ENCODE assay signal across 12 cellular contexts in genomic region chr20:24672886-24673677, GRCh38.
DNase-seq lines count a peak whose midpoint lies in the region; ATAC-seq, FAIRE-seq and TF ChIP-seq lines count a peak whose summit lies in the region.
"Had no signal": no experiment of that assay in that cellular context is flagged by ENCODE, and none has a peak within 500 bp of the region (broad histone marks: within the 10 kb centered on the region; RNA-seq: fewer than 3 reads in every experiment).

No MANE protein-coding gene starts in this region.

- TF ChIP-seq RAD21 in A549 (conservative IDR thresholded peaks at IDR 0.05 in 1 of 2, IDR thresholded peaks at IDR 0.05 in 1 of 2): no peak

- H3K4me1 ChIP-seq in A549: peaks cover 30% of the 10 kb centered on the region
- H3K4me1 ChIP-seq in lower lobe of right lung: no peaks in the 10 kb centered on the region
- H3K4me1 ChIP-seq in uterus: no peaks in the 10 kb centered on the region
- H3K4me1 ChIP-seq: psoas muscle had no signal

- CTCF ChIA-PET in A549 (lab: Yijun Ruan, JAX): interaction anchor here (0.6 to 3.0 kb wide), 8 partner anchors 10 to 170 kb away, joined by 3 to 14 read pairs (median 3); no protein-coding TSS in a partner anchor

- DNase-seq in A549 (ENCODE audit: low read depth in 1 of 2, low spot score in 1 of 2) (peak; percentile 38 to 42), HS-27A (ENCODE audit: low read depth) (peak; percentile 99), astrocyte of the hippocampus (ENCODE audit: low read depth, low spot score) (peak; percentile 98), lower lobe of right lung (no peak), Kasumi-1 (lab: John Stamatoyannopoulos, UW) (no peak), GM12892 (ENCODE audit: insufficient read length) (no peak), uterus (no peak)
- DNase-seq in stimulated activated CD8-positive, alpha-beta memory T cell treated with anti-CD3 and anti-CD28 coated beads, Interleukin-4, amount 100 ng/mL, for 48 hours: no peak
- DNase-seq: activated T-cell treated with anti-CD3 and anti-CD28 coated beads for 4 hours, dermis blood vessel endothelial cell, psoas muscle had no signal

- H3K9me3 ChIP-seq in A549: no peaks in the 10 kb centered on the region
- no peaks in the 10 kb centered on the region for H3K9me3 ChIP-seq in lower lobe of right lung
- H3K9me3 ChIP-seq in uterus: no peaks in the 10 kb centered on the region
- H3K9me3 ChIP-seq: psoas muscle had no signal

- FAIRE-seq in A549 (lab: Jason Lieb, UNC) (peak; percentile 85), GM12892 (lab: Jason Lieb, UNC) (no peak)

- TF ChIP-seq CTCF in A549 (IDR thresholded peaks at IDR 0.05) (no peak), lower lobe of right lung (IDR thresholded peaks at IDR 0.05) (no peak), uterus (IDR thresholded peaks at IDR 0.05) (no peak)

- H3K36me3 ChIP-seq in lower lobe of right lung (no peaks in the 10 kb centered on the region), uterus (no peaks in the 10 kb centered on the region)

- H3K27ac ChIP-seq in A549 (peak overlapping the region; percentile 72 to 89), lower lobe of right lung (no peak overlapping the region), uterus (no peak overlapping the region)
- H3K27ac ChIP-seq: psoas muscle had no signal

- H3K4me2 ChIP-seq in A549: peak overlapping the region; percentile 60
- H3K4me2 ChIP-seq: GM23338 had no signal

- H3K4me3 ChIP-seq in A549 (no peak overlapping the region), lower lobe of right lung (no peak overlapping the region), uterus (no peak overlapping the region)
- H3K4me3 ChIP-seq: GM23338, psoas muscle had no signal

- POLR2A ChIA-PET in A549 (lab: Yijun Ruan, JAX): interaction anchor here (1.6 kb wide), 1 partner anchor 22 kb away, joined by 7 read pairs; no protein-coding TSS in a partner anchor

- intact Hi-C loops in lower lobe of right lung (cut with DNase I) (no loop called here), uterus (cut with DNase I; ENCODE audit: low total_unique reads) (no loop called here)

- H3K27me3 ChIP-seq in lower lobe of right lung (ENCODE audit: low read depth) (no peaks in the 10 kb centered on the region), uterus (no peaks in the 10 kb centered on the region)

- TF ChIP-seq POLR2A in A549 (IDR thresholded peaks at IDR 0.05; ENCODE audit: low read length) (no peak), GM12892 (IDR thresholded peaks at IDR 0.05; ENCODE audit: low read depth, low read length) (no peak), uterus (IDR thresholded peaks at IDR 0.05) (no peak)

- ATAC-seq in A549 (peak; percentile 42 to 79), lower lobe of right lung (peak; percentile 25 to 32)
- ATAC-seq: GM23338, psoas muscle had no signal

- WGBS in A549 (ENCODE audit: missing lambda C conversion rate): 62% methylated on average over 6 of the region's 7 CpGs

- 0 out of 5 replicates have a peak, but pooled peaks of 1 of the 2 experiments have one; percentile 27 for TF ChIP-seq EP300 in A549 (IDR thresholded peaks at IDR 0.05)

TF ChIP-seq in A549, 52 proteins besides CTCF, POLR2A, EP300 and RAD21:
- TF ChIP-seq GATA3 (IDR thresholded peaks at IDR 0.05; ENCODE audit: borderline replicate concordance) (peak; percentile 45; the same call in 1 of the 2 replicates), JUNB (IDR thresholded peaks at IDR 0.05) (peak; percentile 61), FOSL2 (IDR thresholded peaks at IDR 0.05) (peak; percentile 25; the same call in 1 of the 2 replicates), FOSL2 (CRISPR knock-in tag; IDR thresholded peaks at IDR 0.05) (peak; percentile 27; the same call in 1 of the 2 replicates), BCL3 (IDR thresholded peaks at IDR 0.05) (no peak), FOSB (CRISPR knock-in tag; IDR thresholded peaks at IDR 0.05) (no peak)
TF ChIP-seq in A549: peak in this region for 3.

Comparison
In these comparisons a context has a peak if more than half of its experiments do, and no peak if none do; other contexts are left out.
1. DNase-seq: peak in A549 (2 of 2), HS-27A (single experiment) and astrocyte of the hippocampus (single experiment); none in lower lobe of right lung (single experiment), Kasumi-1 (0 of 2), stimulated activated CD8-positive, alpha-beta memory T cell treated with anti-CD3 and anti-CD28 coated beads, Interleukin-4, amount 100 ng/mL, for 48 hours (single experiment), GM12892 (single experiment) and uterus (0 of 2).
2. H3K27ac ChIP-seq: peak in A549 (2 of 2); none in lower lobe of right lung (single experiment) and uterus (0 of 2).